8 cellular contexts compared by ENCODE assay signal in genomic region chr17:8117980-8118768, GRCh38. TPM values are rescaled to one million over a fixed set of nuclear protein-coding genes. Genes with fewer than 3 reads are reported as not detected.
DNase-seq lines count a peak whose midpoint lies in the region; ATAC-seq, FAIRE-seq and TF ChIP-seq lines count a peak whose summit lies in the region.

TSS of gene ALOXE3 (minus strand) at chr17:8118514. CDS start at chr17:8117990, 524 bp downstream.

- H3K9me3 ChIP-seq in GM12878 (replicated peaks; ENCODE audit: control insufficient read depth, insufficient read depth, low read length) = no peaks in the 10 kb centered on the region
- no peaks in the 10 kb centered on the region for H3K9me3 ChIP-seq in skeletal muscle tissue (ENCODE audit: control insufficient read depth in 3 of 3, low read length in 3 of 3)

- CTCF ChIA-PET in GM12878 (lab: Yijun Ruan, JAX) = interaction anchor here (0.9 to 7.4 kb wide), 30 partner anchors 8 to 273 kb away, joined by 3 to 116 read pairs (median 11); partner anchors contain the start of genes CTC1, PER1 and SLC25A35

- no peak for TF ChIP-seq CTCF in GM12878 (IDR thresholded peaks at IDR 0.05 in 2 of 3, conservative IDR thresholded peaks at IDR 0.05 in 1 of 3; ENCODE audit: control insufficient read depth in 2 of 3, extremely low read depth in 1 of 3, insufficient read depth in 1 of 3, low read depth in 3 of 3, low read length in 3 of 3)

- H3K4me1 ChIP-seq in GM12878 (ENCODE audit: control insufficient read depth, insufficient read depth, low read length) = peaks cover 19% of the 10 kb centered on the region
- H3K4me1 ChIP-seq in skeletal muscle tissue (ENCODE audit: control insufficient read depth in 3 of 3, insufficient read depth in 3 of 3, low read length in 3 of 3) = peaks cover 34 to 44% (median 39%) of the 10 kb centered on the region in 3 donors

- 4% methylated on average over 29 of the region's 33 CpGs for WGBS in GM12878 (ENCODE audit: insufficient coverage, insufficient replicate concordance, low lambda C conversion rate, missing lambda C conversion rate)

- TF ChIP-seq POLR2A in GM12878 (IDR thresholded peaks at IDR 0.05; ENCODE audit: low read depth, low read length) = no peak

- peaks cover 0 to 6% (median 0%) of the 10 kb centered on the region in 6 donors for H3K9me3 Mint-ChIP-seq in immature natural killer cell

- peaks cover 46 to 52% of the 10 kb centered on the region in 2 donors for H3K4me1 Mint-ChIP-seq in immature natural killer cell

- peak within 1 kb of the TSS; percentile 67 for H3K4me2 ChIP-seq in GM12878 (ENCODE audit: control insufficient read depth, insufficient read depth)

- no peak for TF ChIP-seq RAD21 in GM12878 (IDR thresholded peaks at IDR 0.05; ENCODE audit: insufficient read depth, low read depth, low read length)

- H3K4me3 Mint-ChIP-seq in immature natural killer cell = peak within 1 kb of the TSS; percentile 95 to 99 (median 97)

- POLR2A ChIA-PET in GM12878 (lab: Charles Lee) = interaction anchor here (0.5 to 3.1 kb wide), 12 partner anchors 12 to 276 kb away, joined by 3 to 28 read pairs (median 5); partner anchors contain the start of gene SLC25A35

- no peaks in the 10 kb centered on the region for H3K79me2 ChIP-seq in GM12878 (ENCODE audit: control insufficient read depth, insufficient read depth, low read length)

- H3K36me3 Mint-ChIP-seq in immature natural killer cell = peaks cover 0 to 4% (median 3%) of the 10 kb centered on the region in 3 donors

- H3K4me3 ChIP-seq in GM12878 (peak within 1 kb of the TSS; percentile 86), skeletal muscle tissue (ENCODE audit: low read length in 3 of 3) (peak within 1 kb of the TSS; percentile 78 to 87 (median 80))

- FAIRE-seq in GM12878 (lab: Jason Lieb, UNC) = no peak

- peak within 1 kb of the TSS; percentile 92 to 99 (median 96) for H3K27ac Mint-ChIP-seq in immature natural killer cell

- BruUV-seq in GM12878 (replicated peaks; lab: Mats Ljungman, UMichigan) = no TSS peak

- H4K20me1 ChIP-seq in GM12878 (ENCODE audit: control insufficient read depth, insufficient read depth) = no peaks in the 10 kb centered on the region

- 0 out of 2 replicates have a peak within 1 kb of the TSS, but pooled peaks have one; percentile 1 for H3K9ac ChIP-seq in GM12878 (ENCODE audit: control insufficient read depth, insufficient read depth, low read length)
- peak within 1 kb of the TSS; percentile 71 to 79 (median 75) for H3K9ac ChIP-seq in skeletal muscle tissue (ENCODE audit: low read depth in 1 of 3, low read length in 3 of 3)

- TF ChIP-seq EP300 in GM12878 (IDR thresholded peaks at IDR 0.05; ENCODE audit: borderline replicate concordance in 1 of 2, control insufficient read depth in 1 of 2, low read depth in 2 of 2, low read length in 2 of 2) = no peak

- peak; percentile 52 for DNase-seq in NCI-H2171 treated with DMSO at 0.1 percent for 48 hours (lab: John Stamatoyannopoulos, UW)
- no peak for DNase-seq in NCI-H2171 (lab: John Stamatoyannopoulos, UW)
- DNase-seq in NCI-H1694 (lab: John Stamatoyannopoulos, UW) = peak; percentile 19
- DNase-seq in GM12878 (ENCODE audit: low read depth, low spot score) = no peak
- DNase-seq in immature natural killer cell = peak in 2 of 3 donors; percentile 7 to 45
- DNase-seq in activated effector memory CD4-positive, alpha-beta T cell treated with anti-CD3 and anti-CD28 coated beads, Interleukin-2, amount 50 U/mL, for 16 hours = no peak

- intact Hi-C loops in GM12878 (cut with micrococcal nuclease; ENCODE audit: unreplicated experiment) = loop anchor here (2.0 to 5.0 kb wide), 2 partner anchors 37 to 56 kb away; no protein-coding TSS in a partner anchor

- RAD21 ChIA-PET in GM12878 (lab: Charles Lee; ENCODE audit: unreplicated experiment) = interaction anchor here (1.0 to 3.3 kb wide), 12 partner anchors 8 to 129 kb away, joined by 3 to 40 read pairs (median 10); no protein-coding TSS in a partner anchor

- SMC1A ChIA-PET in GM12878 (lab: Charles Lee; ENCODE audit: uncharacterized antibody, unreplicated experiment) = interaction anchor here (1.1 to 3.7 kb wide), 17 partner anchors 17 to 128 kb away, joined by 3 to 28 read pairs (median 5); partner anchors contain the start of gene BORCS6

- in situ Hi-C loops in GM12878 (cut with MboI) = loop anchor here (5.0 kb wide), 1 partner anchor 179 kb away; the partner anchor contains the start of gene SLC25A35

- peaks cover 38 to 59% (median 58%) of the 10 kb centered on the region in 3 donors for H3K27me3 Mint-ChIP-seq in immature natural killer cell (ENCODE audit: low read depth in 3 of 3)

- peaks cover 0 to 8% of the 10 kb centered on the region in 2 experiments; a peak in 3 of 4 replicates for H3K27me3 ChIP-seq in GM12878 (replicated peaks in 1 of 2; ENCODE audit: control insufficient read depth in 2 of 2, insufficient read depth in 2 of 2, low read length in 1 of 2)
- H3K27me3 ChIP-seq in skeletal muscle tissue (ENCODE audit: control insufficient read depth in 3 of 3, insufficient read depth in 3 of 3, low read length in 3 of 3) = peaks cover 34 to 52% (median 38%) of the 10 kb centered on the region in 3 donors

- H3K27ac ChIP-seq in GM12878 (ENCODE audit: control insufficient read depth, insufficient read depth) (peak within 1 kb of the TSS; percentile 12; the same call in 1 of the 2 replicates), skeletal muscle tissue (ENCODE audit: low read depth, low read length) (peak within 1 kb of the TSS; percentile 55)

- ATAC-seq in GM12878 = no peak; the same call in 1 of the 3 replicates
- no peak for ATAC-seq in HG03159 (IDR thresholded peaks at IDR 0.05; ENCODE audit: unreplicated experiment)

- H3K36me3 ChIP-seq in GM12878 (ENCODE audit: control insufficient read depth in 2 of 2, insufficient read depth in 2 of 2, low read length in 1 of 2) (no peaks in the 10 kb centered on the region), skeletal muscle tissue (ENCODE audit: control insufficient read depth in 3 of 3, insufficient read depth in 3 of 3, low read length in 3 of 3) (no peaks in the 10 kb centered on the region)

- peak within 1 kb of the TSS; percentile 39 for H2AFZ ChIP-seq in GM12878 (ENCODE audit: control insufficient read depth, low read depth, low read length)

TF ChIP-seq in GM12878, 131 proteins besides CTCF, POLR2A, EP300 and RAD21 (continues in another document):
- TF ChIP-seq USF1 (IDR thresholded peaks at IDR 0.05; ENCODE audit: borderline replicate concordance, extremely low read length, insufficient read depth, low read depth, low read length) = peak; percentile 48
- no peak for TF ChIP-seq ESRRA (IDR thresholded peaks at IDR 0.05; ENCODE audit: low read length)
- 0 out of 2 replicates have a peak, but pooled peaks have one; percentile 10 for TF ChIP-seq EED (IDR thresholded peaks at IDR 0.05; ENCODE audit: low read depth)
- TF ChIP-seq BHLHE40 (IDR thresholded peaks at IDR 0.05; ENCODE audit: borderline replicate concordance in 1 of 2, low read depth in 2 of 2, low read length in 1 of 2) = peak; percentile 39 to 63; a peak in 3 of 4 replicates
- 0 out of 2 replicates have a peak, but pooled peaks have one; percentile 36 for TF ChIP-seq HDGF (IDR thresholded peaks at IDR 0.05)
- TF ChIP-seq TCF3 (IDR thresholded peaks at IDR 0.05; ENCODE audit: borderline replicate concordance, insufficient read depth, low read depth, low read length) = no peak
- TF ChIP-seq, protein P1, sequence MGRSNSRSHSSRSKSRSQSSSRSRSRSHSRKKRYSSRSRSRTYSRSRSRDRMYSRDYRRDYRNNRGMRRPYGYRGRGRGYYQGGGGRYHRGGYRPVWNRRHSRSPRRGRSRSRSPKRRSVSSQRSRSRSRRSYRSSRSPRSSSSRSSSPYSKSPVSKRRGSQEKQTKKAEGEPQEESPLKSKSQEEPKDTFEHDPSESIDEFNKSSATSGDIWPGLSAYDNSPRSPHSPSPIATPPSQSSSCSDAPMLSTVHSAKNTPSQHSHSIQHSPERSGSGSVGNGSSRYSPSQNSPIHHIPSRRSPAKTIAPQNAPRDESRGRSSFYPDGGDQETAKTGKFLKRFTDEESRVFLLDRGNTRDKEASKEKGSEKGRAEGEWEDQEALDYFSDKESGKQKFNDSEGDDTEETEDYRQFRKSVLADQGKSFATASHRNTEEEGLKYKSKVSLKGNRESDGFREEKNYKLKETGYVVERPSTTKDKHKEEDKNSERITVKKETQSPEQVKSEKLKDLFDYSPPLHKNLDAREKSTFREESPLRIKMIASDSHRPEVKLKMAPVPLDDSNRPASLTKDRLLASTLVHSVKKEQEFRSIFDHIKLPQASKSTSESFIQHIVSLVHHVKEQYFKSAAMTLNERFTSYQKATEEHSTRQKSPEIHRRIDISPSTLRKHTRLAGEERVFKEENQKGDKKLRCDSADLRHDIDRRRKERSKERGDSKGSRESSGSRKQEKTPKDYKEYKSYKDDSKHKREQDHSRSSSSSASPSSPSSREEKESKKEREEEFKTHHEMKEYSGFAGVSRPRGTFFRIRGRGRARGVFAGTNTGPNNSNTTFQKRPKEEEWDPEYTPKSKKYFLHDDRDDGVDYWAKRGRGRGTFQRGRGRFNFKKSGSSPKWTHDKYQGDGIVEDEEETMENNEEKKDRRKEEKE (IDR thresholded peaks at IDR 0.05) = no peak
- no peak for TF ChIP-seq EZH2 (IDR thresholded peaks at IDR 0.05; ENCODE audit: borderline replicate concordance, control insufficient read depth, low read depth, low read length)

RNA-seq across cellular contexts. Expression of gene ALOXE3, which starts in this region (rescaled TPM):
- total RNA-seq in GM12878 (2013; cell fraction: nucleolus; rRNA removed) = not detected in 2 replicates
- total RNA-seq in GM12878 (2014; rRNA removed) = not detected in 2 replicates
- not detected in 2 replicates for total RNA-seq in GM12878 (2014; rRNA removed; fragmentation: Illumina TruSeq; extraction: Trizol)
- total RNA-seq in GM12878 (2021) = not detected in 2 replicates
- polyA plus RNA-seq in GM12878 (2011; ENCODE audit: low read depth) = not detected
- polyA plus RNA-seq in GM12878 (2011; rRNA removed) = 0.04 and 0.09 TPM in 2 replicates
- 0.06 and 0.10 TPM in 2 replicates for polyA plus RNA-seq in GM12878 (2011; cell fraction: cytosol; rRNA removed)
- 0.04 TPM in 1 of 2 replicates, not detected in the other for polyA plus RNA-seq in GM12878 (2011; cell fraction: nucleus; rRNA removed)
- not detected in 2 replicates for polyA plus RNA-seq in GM12878 (2012)
- polyA plus RNA-seq in GM12878 (2014; fragmentation: Illumina TruSeq; extraction: Trizol) = not detected in 2 replicates
- polyA plus RNA-seq in GM12878 (2014; fragmentation: Nextera tagmentation; extraction: Ambion mirVana) = not detected
- not detected in 2 replicates for polyA plus RNA-seq in GM12878 (2014; rRNA removed)
- polyA plus RNA-seq in GM12878 (2016; fragmentation: Nextera tagmentation; extraction: Ambion mirVana) = not detected
- polyA minus RNA-seq in GM12878 (2011; rRNA and poly(A)+ RNA removed) = not detected in 2 replicates
- polyA minus RNA-seq in GM12878 (2011; cell fraction: cytosol; rRNA and poly(A)+ RNA removed) = not detected in 2 replicates
- not detected in 2 replicates for polyA minus RNA-seq in GM12878 (2011; cell fraction: nucleus; rRNA and poly(A)+ RNA removed)
- polyA plus RNA-seq in immature natural killer cell = not detected
- not detected for total RNA-seq in skeletal muscle tissue

Comparison
In these comparisons a context has a peak if more than half of its experiments do, and no peak if none do; other contexts are left out.
1. DNase-seq: peak in NCI-H2171 treated with DMSO at 0.1 percent for 48 hours (single experiment) and NCI-H1694 (single experiment); none in NCI-H2171 (single experiment), GM12878 (single experiment) and activated effector memory CD4-positive, alpha-beta T cell treated with anti-CD3 and anti-CD28 coated beads, Interleukin-2, amount 50 U/mL, for 16 hours (single experiment).
2. Peak in DNase-seq in immature natural killer cell; RNA of the gene not detected or under 1 TPM.